10 cellular contexts compared by ENCODE assay signal in genomic region chr11:38646382-38646781, GRCh38.
"Had no signal": no experiment of that assay in that cellular context is flagged by ENCODE, and none has a peak within 500 bp of the region (broad histone marks: within the 10 kb centered on the region; RNA-seq: fewer than 3 reads in every experiment).

No MANE protein-coding gene starts in this region.

- H3K27me3 ChIP-seq: dorsolateral prefrontal cortex, left lung, neutrophil had no signal

- H3K4me3 Mint-ChIP-seq: naive thymus-derived CD8-positive, alpha-beta T cell; type B pancreatic cell had no signal

- H3K4me1 ChIP-seq: left lung had no signal

- H3K36me3 Mint-ChIP-seq: type B pancreatic cell had no signal

- H3K4me1 Mint-ChIP-seq: naive thymus-derived CD8-positive, alpha-beta T cell had no signal

- H3K36me3 ChIP-seq: left lung, neutrophil had no signal

- H3K27ac Mint-ChIP-seq: naive thymus-derived CD8-positive, alpha-beta T cell; type B pancreatic cell had no signal

- H3K27ac ChIP-seq: dorsolateral prefrontal cortex, left lung, neutrophil had no signal

- DNase-seq: cortex of kidney; dorsolateral prefrontal cortex; effector CD8-positive, alpha-beta T cell; left lung; naive thymus-derived CD8-positive, alpha-beta T cell; stimulated activated CD4-positive, alpha-beta T cell treated with anti-CD3 and anti-CD28 coated beads, Interleukin-2, amount 100 ng/mL, for 48 hours; stimulated activated naive CD4-positive, alpha-beta T cell treated with Interleukin-2 at 50 U/mL for 16 hours had no signal

- H3K4me3 ChIP-seq: dorsolateral prefrontal cortex, left lung, smooth muscle cell had no signal

- H3K27me3 Mint-ChIP-seq: naive thymus-derived CD8-positive, alpha-beta T cell; type B pancreatic cell had no signal
